In genomic region chr2:133856678-133857077, GRCh38 we compare ENCODE assay signal across 3 cellular contexts.
"Had no signal": no experiment of that assay in that cellular context is flagged by ENCODE, and none has a peak within 500 bp of the region (broad histone marks: within the 10 kb centered on the region; RNA-seq: fewer than 3 reads in every experiment).

No MANE protein-coding gene starts in this region.

- ATAC-seq: GM12878 had no signal

- H3K4me3 ChIP-seq: GM12878 had no signal

- DNase-seq: GDM1, GF-D8 had no signal
